11 cellular contexts compared by ENCODE assay signal in the genomic region with DNA sequence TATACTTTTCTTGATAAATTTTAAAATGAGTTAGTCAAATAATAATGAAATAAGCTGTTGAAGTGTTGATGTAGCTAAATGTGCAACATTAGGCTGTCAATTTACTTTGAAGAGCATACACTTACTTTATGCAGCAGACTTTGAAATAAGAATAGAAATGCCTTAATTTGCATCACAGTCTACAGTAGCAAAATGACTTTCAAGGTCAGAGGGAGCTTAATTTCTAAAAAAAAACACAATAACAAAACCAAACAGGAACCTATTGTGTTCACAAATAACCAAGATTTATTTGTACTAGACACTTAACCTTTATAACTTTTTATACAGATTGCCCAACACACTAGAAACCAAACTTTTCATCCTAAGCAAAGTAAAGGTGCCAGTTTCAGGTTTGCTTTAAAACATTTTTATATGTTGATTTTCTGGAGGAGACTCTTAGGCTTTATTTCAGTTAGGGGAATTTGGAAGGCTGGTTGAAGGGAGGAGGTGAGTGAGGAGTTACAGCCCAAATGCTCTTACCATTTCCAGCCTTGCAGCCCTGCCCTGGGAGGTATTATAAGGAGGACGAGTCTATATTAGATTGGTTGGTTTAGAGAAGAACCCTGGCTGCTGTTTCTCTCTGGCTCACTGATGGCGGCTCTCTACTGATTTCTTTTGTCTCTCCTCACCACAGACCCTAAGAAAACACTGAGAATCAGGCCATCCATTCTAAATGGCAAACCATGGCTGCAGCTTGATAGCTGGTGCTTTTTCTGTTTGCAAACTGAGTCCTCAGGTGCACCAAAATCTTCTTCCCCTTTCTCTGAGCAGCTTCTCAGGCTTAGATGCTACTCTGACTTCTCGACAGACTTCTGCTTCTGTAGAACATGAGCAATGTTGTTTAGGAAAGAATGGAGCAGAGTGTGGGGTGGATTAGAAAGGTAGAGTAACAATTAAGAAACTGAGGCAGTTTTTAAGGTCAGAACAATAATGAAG. TPM values are rescaled to one million over a fixed set of nuclear protein-coding genes. Genes with fewer than 3 reads are reported as not detected.
A peak's percentile ranks its signal among the peaks of the same experiment; 100 is the strongest.
DNase-seq lines count a peak whose midpoint lies in the region; ATAC-seq, FAIRE-seq and TF ChIP-seq lines count a peak whose summit lies in the region.
"Had no signal": no experiment of that assay in that cellular context is flagged by ENCODE, and none has a peak within 500 bp of the region (broad histone marks: within the 10 kb centered on the region; RNA-seq: fewer than 3 reads in every experiment).

No MANE protein-coding gene starts in this region.

- DNase-seq in DND-41 (no peak), GM19239 (ENCODE audit: insufficient read length, low spot score) (no peak), SK-N-DZ (ENCODE audit: low spot score) (no peak), islet precursor cell (no peak), foreskin melanocyte (no peak)
- no peak for DNase-seq in central memory CD4-positive, alpha-beta T cell
- DNase-seq: activated T-cell treated with anti-CD3 and anti-CD28 coated beads, Interleukin-2, amount 50 U/mL, for 1 hour; posterior cingulate gyrus had no signal

- H3K27ac ChIP-seq in DND-41 (ENCODE audit: low read length) = no peak overlapping the region
- H3K27ac ChIP-seq: cardiac muscle cell had no signal

- H3K36me3 ChIP-seq in DND-41 (ENCODE audit: insufficient read depth, low read length) = no peaks in the 10 kb centered on the region
- no peaks in the 10 kb centered on the region for H3K36me3 ChIP-seq in Loucy (ENCODE audit: insufficient read depth, low read length)
- H3K36me3 ChIP-seq: cardiac muscle cell had no signal

- H3K27me3 ChIP-seq in DND-41 (ENCODE audit: insufficient read depth, low read length, poor library complexity) (no peaks in the 10 kb centered on the region), Loucy (ENCODE audit: insufficient read depth, low read length, poor library complexity, severe bottlenecking) (no peaks in the 10 kb centered on the region)
- H3K27me3 ChIP-seq: cardiac muscle cell had no signal

- ATAC-seq in DND-41 (ENCODE audit: insufficient read depth, low read depth) (no peak), HG02763 (IDR thresholded peaks at IDR 0.05; ENCODE audit: unreplicated experiment) (peak; percentile 65)

- no peak overlapping the region for H3K9ac ChIP-seq in DND-41 (ENCODE audit: low read depth, low read length)
- H3K9ac ChIP-seq in Loucy (ENCODE audit: low read depth, low read length, poor library complexity, severe bottlenecking) = peak overlapping the region; percentile 72

- H3K9me2 ChIP-seq in Loucy (replicated peaks; ENCODE audit: low read depth, low read length) = no peaks in the 10 kb centered on the region

- H3F3A ChIP-seq in Loucy (ENCODE audit: low read depth) = no peaks in the 10 kb centered on the region

- FAIRE-seq in GM19239 (lab: Jason Lieb, UNC) = peak; percentile 86

- no peak overlapping the region for H2AFZ ChIP-seq in DND-41 (ENCODE audit: low read depth, low read length)
- peak overlapping the region; percentile 75; the same call in 1 of the 2 replicates for H2AFZ ChIP-seq in Loucy (ENCODE audit: low read length)

- H3K4me3 ChIP-seq in DND-41 (ENCODE audit: low read depth in 1 of 2, low read length in 2 of 2) (no peak overlapping the region), Loucy (ENCODE audit: low read length, poor library complexity, severe bottlenecking) (peak overlapping the region; percentile 67)
- H3K4me3 ChIP-seq: cardiac muscle cell had no signal

- TF ChIP-seq CTCF in DND-41 (IDR thresholded peaks at IDR 0.05; ENCODE audit: borderline replicate concordance, extremely low read depth, low read length, poor library complexity, severe bottlenecking) (no peak), Loucy (conservative IDR thresholded peaks at IDR 0.05; ENCODE audit: low read length) (no peak)

- H3K4me1 ChIP-seq in DND-41 (ENCODE audit: insufficient read depth, low read length) = peaks cover 15% of the 10 kb centered on the region
- peaks cover 33% of the 10 kb centered on the region for H3K4me1 ChIP-seq in Loucy (ENCODE audit: insufficient read depth, low read length, poor library complexity, severe bottlenecking)

- H3K79me2 ChIP-seq in DND-41 (ENCODE audit: insufficient read depth, low read length) (no peaks in the 10 kb centered on the region), Loucy (ENCODE audit: insufficient read depth, low read length) (no peaks in the 10 kb centered on the region)

- H3K4me2 ChIP-seq in DND-41 (ENCODE audit: insufficient read depth, low read length) (peak overlapping the region; percentile 54; the same call in 1 of the 2 replicates), Loucy (ENCODE audit: low read depth, low read length, poor library complexity, severe bottlenecking) (peak overlapping the region; percentile 84)

- H4K20me1 ChIP-seq in DND-41 (ENCODE audit: insufficient read depth, low read length) (no peaks in the 10 kb centered on the region), Loucy (ENCODE audit: insufficient read depth, low read length, poor library complexity, severe bottlenecking) (no peaks in the 10 kb centered on the region)

- H3K9me3 ChIP-seq in DND-41 (ENCODE audit: insufficient read depth, low read length, severe bottlenecking) = no peaks in the 10 kb centered on the region
- no peaks in the 10 kb centered on the region for H3K9me3 ChIP-seq in Loucy (ENCODE audit: insufficient read depth, low read depth, low read length)

RNA-seq across cellular contexts. Expression of a gene that starts 55.2 kb away (rescaled TPM):
- polyA plus RNA-seq in SK-N-DZ (2014; cell fraction: cytosol; rRNA removed) = 119 and 137 TPM in 2 replicates
- 111 and 157 TPM in 2 replicates for polyA plus RNA-seq in SK-N-DZ (2014; cell fraction: nucleus; rRNA removed)
